ENCODE assay signal across 26 cellular contexts in genomic region chrX:13622565-13622964, GRCh38. TPM values are rescaled to one million over a fixed set of nuclear protein-coding genes. Genes with fewer than 3 reads are reported as not detected.
A peak's percentile ranks its signal among the peaks of the same experiment; 100 is the strongest.
DNase-seq lines count a peak whose midpoint lies in the region; ATAC-seq, FAIRE-seq and TF ChIP-seq lines count a peak whose summit lies in the region.
"Had no signal": no experiment of that assay in that cellular context is flagged by ENCODE, and none has a peak within 500 bp of the region (broad histone marks: within the 10 kb centered on the region; RNA-seq: fewer than 3 reads in every experiment).

No MANE protein-coding gene starts in this region.

- H3K9ac ChIP-seq in GM12878 (ENCODE audit: control insufficient read depth, insufficient read depth, low read length) (no peak overlapping the region), SK-N-SH (no peak overlapping the region)
- H3K9ac ChIP-seq: BLaER1 treated with 17β-estradiol and CSF1 and Interleukin-3, amounts not matched to agents 10 nM and 100 nM had no signal

- SMC1A ChIA-PET in GM12878 (lab: Charles Lee; ENCODE audit: uncharacterized antibody, unreplicated experiment) = no interaction called here

- H3K4me2 ChIP-seq in A549 (no peak overlapping the region), GM12878 (ENCODE audit: control insufficient read depth, insufficient read depth) (no peak overlapping the region), SK-N-SH (no peak overlapping the region)
- H3K4me2 ChIP-seq: BLaER1 treated with 17β-estradiol and CSF1 and Interleukin-3, amounts not matched to agents 10 nM and 100 nM; GM23338 had no signal

- H3K4me3 ChIP-seq in A549 (no peak overlapping the region), GM12878 (no peak overlapping the region), fibroblast of mammary gland (ENCODE audit: control insufficient read depth, low read depth, low read length) (no peak overlapping the region), fibroblast of the aortic adventitia (ENCODE audit: low read depth, low read length) (no peak overlapping the region), SK-N-SH (ENCODE audit: low read depth in 2 of 2, low read length in 1 of 2) (no peak overlapping the region)
- H3K4me3 ChIP-seq: BLaER1 treated with 17β-estradiol and CSF1 and Interleukin-3, amounts not matched to agents 10 nM and 100 nM; GM23338 had no signal

- DNase-seq in A549 (ENCODE audit: low read depth in 1 of 2, low spot score in 1 of 2) = no peak
- DNase-seq in GM12878 (ENCODE audit: low read depth, low spot score) = no peak
- DNase-seq in fibroblast of mammary gland (ENCODE audit: low read depth) = peak; percentile 7
- peak; percentile 34 for DNase-seq in fibroblast of the aortic adventitia (ENCODE audit: low read depth)
- no peak for DNase-seq in NCI-H226
- no peak for DNase-seq in NCI-H1436 (lab: John Stamatoyannopoulos, UW)
- no peak for DNase-seq in SK-N-SH
- DNase-seq: ACHN; AML-193; BE2C; Calu3; CD4-positive, alpha-beta T cell; COR-L47; DMS53; DMS79 treated with DMSO at 0.1 percent for 48 hours; GF-D8; H9 had no signal

- CTCF ChIA-PET in A549 (lab: Yijun Ruan, JAX) (interaction anchor here (1.0 kb wide), 1 partner anchor 18 kb away, joined by 3 read pairs; no protein-coding TSS in a partner anchor), GM12878 (lab: Yijun Ruan, JAX) (interaction anchor here (1.5 to 1.8 kb wide), 2 partner anchors 9 to 116 kb away, joined by 4 to 7 read pairs; no protein-coding TSS in a partner anchor), SK-N-SH (lab: Yijun Ruan, JAX) (interaction anchor here (1.0 to 2.1 kb wide), 2 partner anchors 17 to 66 kb away, joined by 4 to 5 read pairs; partner anchors contain the start of gene RAB9A)

- no peak overlapping the region for H2AFZ ChIP-seq in GM12878 (ENCODE audit: control insufficient read depth, low read depth, low read length)
- no peak overlapping the region for H2AFZ ChIP-seq in SK-N-SH (ENCODE audit: low read depth)
- H2AFZ ChIP-seq: GM23338 had no signal

- no peak for TF ChIP-seq CTCF in A549 (IDR thresholded peaks at IDR 0.05)
- TF ChIP-seq CTCF in GM12878 (IDR thresholded peaks at IDR 0.05 in 2 of 3, conservative IDR thresholded peaks at IDR 0.05 in 1 of 3; ENCODE audit: control insufficient read depth in 2 of 3, extremely low read depth in 1 of 3, insufficient read depth in 1 of 3, low read depth in 3 of 3, low read length in 3 of 3) = no peak
- no peak for TF ChIP-seq CTCF in fibroblast of mammary gland (conservative IDR thresholded peaks at IDR 0.05; ENCODE audit: control insufficient read depth, insufficient read depth, low read depth, low read length)
- no peak for TF ChIP-seq CTCF in fibroblast of the aortic adventitia (IDR thresholded peaks at IDR 0.05; ENCODE audit: insufficient read depth, low read length)
- TF ChIP-seq CTCF in SK-N-SH (IDR thresholded peaks at IDR 0.05) = no peak

- H3K9me3 ChIP-seq in A549 (no peaks in the 10 kb centered on the region), GM12878 (replicated peaks; ENCODE audit: control insufficient read depth, insufficient read depth, low read length) (no peaks in the 10 kb centered on the region; the same call in 2 of the 3 replicates), SK-N-SH (no peaks in the 10 kb centered on the region)
- H3K9me3 ChIP-seq: BE2C had no signal

- H3K79me2 ChIP-seq in GM12878 (ENCODE audit: control insufficient read depth, insufficient read depth, low read length) (no peaks in the 10 kb centered on the region), SK-N-SH (ENCODE audit: insufficient read depth) (no peaks in the 10 kb centered on the region)

- H3F3A ChIP-seq in SK-N-SH (replicated peaks; ENCODE audit: insufficient read depth) = no peaks in the 10 kb centered on the region

- intact Hi-C loops in GM12878 (cut with micrococcal nuclease; ENCODE audit: unreplicated experiment) = no loop called here

- no peaks in the 10 kb centered on the region for H3K27me3 ChIP-seq in GM12878 (replicated peaks in 1 of 2; ENCODE audit: control insufficient read depth in 2 of 2, insufficient read depth in 2 of 2, low read length in 1 of 2)
- H3K27me3 ChIP-seq in SK-N-SH (ENCODE audit: insufficient read depth) = peaks cover 18% of the 10 kb centered on the region

- POLR2A ChIA-PET in A549 (lab: Yijun Ruan, JAX) = no interaction called here
- POLR2A ChIA-PET in GM12878 (lab: Charles Lee) = no interaction called here
- POLR2A ChIA-PET in SK-N-SH (lab: Yijun Ruan, JAX) = no interaction called here

- H3K4me1 ChIP-seq in A549 (no peaks in the 10 kb centered on the region), GM12878 (ENCODE audit: control insufficient read depth, insufficient read depth, low read length) (no peaks in the 10 kb centered on the region), SK-N-SH (ENCODE audit: control insufficient read depth in 1 of 2, insufficient read depth in 2 of 2, low read depth in 1 of 2, low read length in 1 of 2) (no peaks in the 10 kb centered on the region)
- H3K4me1 ChIP-seq: BE2C; BLaER1 treated with 17β-estradiol and CSF1 and Interleukin-3, amounts not matched to agents 10 nM and 100 nM had no signal

- in situ Hi-C loops in GM12878 (cut with MboI) = no loop called here

- H3K36me3 ChIP-seq in GM12878 (ENCODE audit: control insufficient read depth in 2 of 2, insufficient read depth in 2 of 2, low read length in 1 of 2) (no peaks in the 10 kb centered on the region), SK-N-SH (replicated peaks in 1 of 2; ENCODE audit: control insufficient read depth in 1 of 2, insufficient read depth in 2 of 2, low read length in 1 of 2) (no peaks in the 10 kb centered on the region)
- H3K36me3 ChIP-seq: BE2C; BLaER1 treated with 17β-estradiol and CSF1 and Interleukin-3, amounts not matched to agents 10 nM and 100 nM had no signal

- TF ChIP-seq POLR2A in A549 (IDR thresholded peaks at IDR 0.05; ENCODE audit: low read length) = no peak
- no peak for TF ChIP-seq POLR2A in GM12878 (IDR thresholded peaks at IDR 0.05; ENCODE audit: low read depth, low read length)

- H3K9me2 ChIP-seq in SK-N-SH = no peaks in the 10 kb centered on the region

- no peak for ATAC-seq in A549
- no peak for ATAC-seq in GM12878
- ATAC-seq in HG03196 (IDR thresholded peaks at IDR 0.05; ENCODE audit: unreplicated experiment) = no peak
- ATAC-seq: GM23338, HCT116 had no signal

- TF ChIP-seq EP300 in A549 (IDR thresholded peaks at IDR 0.05) = no peak
- no peak for TF ChIP-seq EP300 in GM12878 (IDR thresholded peaks at IDR 0.05; ENCODE audit: borderline replicate concordance in 1 of 2, control insufficient read depth in 1 of 2, low read depth in 2 of 2, low read length in 2 of 2)
- TF ChIP-seq EP300 in SK-N-SH (IDR thresholded peaks at IDR 0.05; ENCODE audit: borderline replicate concordance in 1 of 2, low read depth in 1 of 2, low read length in 1 of 2) = no peak

- 62% methylated on average over 3 of the region's 3 CpGs for WGBS in A549 (ENCODE audit: missing lambda C conversion rate)
- WGBS in GM12878 (ENCODE audit: insufficient coverage, insufficient replicate concordance, low lambda C conversion rate, missing lambda C conversion rate) = 15% methylated on average over 3 of the region's 3 CpGs
- 34% methylated on average over 3 of the region's 3 CpGs for WGBS in SK-N-SH (ENCODE audit: low lambda C conversion rate)

- RAD21 ChIA-PET in GM12878 (lab: Charles Lee; ENCODE audit: unreplicated experiment) = no interaction called here

- no TSS peak for BruUV-seq in GM12878 (replicated peaks; lab: Mats Ljungman, UMichigan)

- TF ChIP-seq RAD21 in A549 (conservative IDR thresholded peaks at IDR 0.05 in 1 of 2, IDR thresholded peaks at IDR 0.05 in 1 of 2) (no peak), GM12878 (IDR thresholded peaks at IDR 0.05; ENCODE audit: insufficient read depth, low read depth, low read length) (no peak), SK-N-SH (IDR thresholded peaks at IDR 0.05; ENCODE audit: low read length) (no peak)

- peak; percentile 94 for FAIRE-seq in A549 (lab: Jason Lieb, UNC)
- FAIRE-seq in GM12878 (lab: Jason Lieb, UNC) = peak; percentile 72
- FAIRE-seq: A204.1, GM12892 had no signal

- H3K27ac ChIP-seq in A549 = no peak overlapping the region
- H3K27ac ChIP-seq in GM12878 (ENCODE audit: control insufficient read depth, insufficient read depth) = no peak overlapping the region
- H3K27ac ChIP-seq in SK-N-SH (ENCODE audit: low read depth in 2 of 2, low read length in 1 of 2) = no peak overlapping the region
- H3K27ac ChIP-seq: 22Rv1; BLaER1 treated with 17β-estradiol and CSF1 and Interleukin-3, amounts not matched to agents 10 nM and 100 nM had no signal

- H4K20me1 ChIP-seq in GM12878 (ENCODE audit: control insufficient read depth, insufficient read depth) (no peaks in the 10 kb centered on the region), SK-N-SH (ENCODE audit: insufficient read depth) (no peaks in the 10 kb centered on the region)

RNA-seq across cellular contexts. Expression of gene TCEANC, which starts 30.4 kb away (rescaled TPM):
- polyA plus RNA-seq in A549 (2011; rRNA removed) = 2.4 and 2.7 TPM in 2 replicates
- 0.28 and 0.31 TPM in 2 replicates for polyA plus RNA-seq in A549 (2012; cell fraction: cytosol; rRNA removed)
- 0.23 and 0.43 TPM in 2 replicates for polyA plus RNA-seq in A549 (2012; cell fraction: nucleus; rRNA removed)
- 0.62 to 0.96 TPM (median 0.81 TPM) in 3 replicates for polyA plus RNA-seq in A549 (2017; fragmentation: RNase III; extraction: RNeasy Plus Mini Kit Qiagen cat#74134 plus additional on column Dnase treatment)
- 1.4 and 3.8 TPM in 2 replicates for polyA minus RNA-seq in A549 (2011; rRNA and poly(A)+ RNA removed)
- 7.1 and 8.4 TPM in 2 replicates for total RNA-seq in GM12878 (2013; cell fraction: nucleolus; rRNA removed)
- 2.9 and 4.7 TPM in 2 replicates for total RNA-seq in GM12878 (2014; rRNA removed)
- 3.7 and 3.8 TPM in 2 replicates for total RNA-seq in GM12878 (2014; rRNA removed; fragmentation: Illumina TruSeq; extraction: Trizol)
- 3.0 and 3.8 TPM in 2 replicates for total RNA-seq in GM12878 (2021)
- 1.1 TPM for polyA plus RNA-seq in GM12878 (2011; ENCODE audit: low read depth)
- 4.9 and 6.5 TPM in 2 replicates for polyA plus RNA-seq in GM12878 (2011; rRNA removed)
- polyA plus RNA-seq in GM12878 (2011; cell fraction: cytosol; rRNA removed) = 1.8 and 1.9 TPM in 2 replicates
- polyA plus RNA-seq in GM12878 (2011; cell fraction: nucleus; rRNA removed) = 4.4 TPM in 2 replicates
- polyA plus RNA-seq in GM12878 (2012) = 1.2 and 2.0 TPM in 2 replicates
- polyA plus RNA-seq in GM12878 (2014; fragmentation: Illumina TruSeq; extraction: Trizol) = 3.4 and 4.4 TPM in 2 replicates
- 1 to 10 TPM; 1.5 to 4.0 TPM for polyA plus RNA-seq in GM12878 (2014; fragmentation: Nextera tagmentation; extraction: Ambion mirVana)
- 1.9 and 2.0 TPM in 2 replicates for polyA plus RNA-seq in GM12878 (2014; rRNA removed)
- polyA plus RNA-seq in GM12878 (2016; fragmentation: Nextera tagmentation; extraction: Ambion mirVana) = 1 to 10 TPM; 1.1 to 2.7 TPM
- polyA minus RNA-seq in GM12878 (2011; rRNA and poly(A)+ RNA removed) = 5.3 and 5.7 TPM in 2 replicates
- 2.8 and 5.3 TPM in 2 replicates for polyA minus RNA-seq in GM12878 (2011; cell fraction: cytosol; rRNA and poly(A)+ RNA removed)
- 5.6 and 8.3 TPM in 2 replicates for polyA minus RNA-seq in GM12878 (2011; cell fraction: nucleus; rRNA and poly(A)+ RNA removed)
- total RNA-seq in fibroblast of the aortic adventitia (ENCODE audit: low replicate concordance) = 3.9 and 4.2 TPM in 2 replicates
- polyA plus RNA-seq in SK-N-SH (2012; rRNA removed) = 0.84 and 1.2 TPM in 2 replicates
- polyA plus RNA-seq in SK-N-SH (2012; cell fraction: cytosol; rRNA removed) = 1.0 and 1.2 TPM in 2 replicates
- polyA plus RNA-seq in SK-N-SH (2012; cell fraction: nucleus; rRNA removed) = 1.4 and 2.2 TPM in 2 replicates

RNA-seq across cellular contexts. Expression of gene EGFL6, which starts 53.2 kb away (rescaled TPM):
- polyA plus RNA-seq in A549 (2011; rRNA removed) (not detected in 2 replicates), A549 (2017; fragmentation: RNase III; extraction: RNeasy Plus Mini Kit Qiagen cat#74134 plus additional on column Dnase treatment) (not detected in 3 replicates), GM12878 (2011; rRNA removed) (0.03 and 0.14 TPM in 2 replicates), GM12878 (2014; fragmentation: Illumina TruSeq; extraction: Trizol) (not detected in 2 replicates), GM12878 (2014; fragmentation: Nextera tagmentation; extraction: Ambion mirVana) (not detected), GM12878 (2014; rRNA removed) (not detected in 2 replicates), GM12878 (2016; fragmentation: Nextera tagmentation; extraction: Ambion mirVana) (not detected), SK-N-SH (2012; rRNA removed) (0.19 and 0.25 TPM in 2 replicates)
- not detected in 2 replicates for polyA plus RNA-seq in A549 (2012; cell fraction: cytosol; rRNA removed)
- polyA plus RNA-seq in A549 (2012; cell fraction: nucleus; rRNA removed) = not detected in 2 replicates
- polyA minus RNA-seq in A549 (2011; rRNA and poly(A)+ RNA removed) = not detected in 2 replicates
- 0.20 TPM in 1 of 2 replicates, not detected in the other for total RNA-seq in GM12878 (2013; cell fraction: nucleolus; rRNA removed)
- total RNA-seq in GM12878 (2014; rRNA removed) (not detected in 2 replicates), GM12878 (2014; rRNA removed; fragmentation: Illumina TruSeq; extraction: Trizol) (not detected in 2 replicates), GM12878 (2021) (not detected in 2 replicates), fibroblast of the aortic adventitia (ENCODE audit: low replicate concordance) (0.27 TPM in 1 of 2 replicates, not detected in the other)
- polyA plus RNA-seq in GM12878 (2011; ENCODE audit: low read depth) = not detected
- 0.03 and 0.05 TPM in 2 replicates for polyA plus RNA-seq in GM12878 (2011; cell fraction: cytosol; rRNA removed)
- polyA plus RNA-seq in GM12878 (2011; cell fraction: nucleus; rRNA removed) = not detected in 2 replicates
- not detected in 2 replicates for polyA plus RNA-seq in GM12878 (2012)
- polyA minus RNA-seq in GM12878 (2011; rRNA and poly(A)+ RNA removed) = not detected in 2 replicates
- not detected in 2 replicates for polyA minus RNA-seq in GM12878 (2011; cell fraction: cytosol; rRNA and poly(A)+ RNA removed)
- not detected in 2 replicates for polyA minus RNA-seq in GM12878 (2011; cell fraction: nucleus; rRNA and poly(A)+ RNA removed)
- 0.28 and 0.33 TPM in 2 replicates for polyA plus RNA-seq in SK-N-SH (2012; cell fraction: cytosol; rRNA removed)
- 0.07 and 0.08 TPM in 2 replicates for polyA plus RNA-seq in SK-N-SH (2012; cell fraction: nucleus; rRNA removed)
- total RNA-seq: Calu3; CD4-positive, alpha-beta T cell; H4 had no signal
- polyA plus RNA-seq: CD14-positive monocyte had no signal

Comparison
In these comparisons a context has a peak if more than half of its experiments do, and no peak if none do; other contexts are left out.
1. DNase-seq: peak in fibroblast of mammary gland (single experiment) and fibroblast of the aortic adventitia (single experiment); none in A549 (0 of 2), GM12878 (single experiment), NCI-H226 (single experiment), NCI-H1436 (single experiment) and SK-N-SH (single experiment).